1 cellular context compared by ENCODE assay signal in genomic region chr2:105376010-105376409, GRCh38.
TF ChIP-seq lines count a peak whose summit lies in the region.

No MANE protein-coding gene starts in this region.

TF ChIP-seq in endothelial cell of umbilical vein, 7 proteins besides CTCF, POLR2A, EP300 and RAD21:
- no peak for TF ChIP-seq MYC (IDR thresholded peaks at IDR 0.05; ENCODE audit: low read depth, low read length)
- peak; percentile 9 for TF ChIP-seq POLR2AphosphoS5 (IDR thresholded peaks at IDR 0.05; ENCODE audit: insufficient read depth, low read depth, low read length)
TF ChIP-seq in endothelial cell of umbilical vein: peak in this region for 1.
